22 cellular contexts compared by ENCODE assay signal in genomic region chr6:49300443-49300842, GRCh38.
"Had no signal": no experiment of that assay in that cellular context is flagged by ENCODE, and none has a peak within 500 bp of the region (broad histone marks: within the 10 kb centered on the region; RNA-seq: fewer than 3 reads in every experiment).

No MANE protein-coding gene starts in this region.

- H3K9me3 ChIP-seq: esophagus muscularis mucosa, gastrocnemius medialis, heart left ventricle, left lung, prostate gland, right atrium auricular region, stomach, thyroid gland had no signal

- H3K36me3 ChIP-seq: esophagus muscularis mucosa, gastrocnemius medialis, heart left ventricle, left lung, prostate gland, right atrium auricular region, stomach, thyroid gland had no signal

- DNase-seq: dermis blood vessel endothelial cell; effector memory CD4-positive, alpha-beta T cell; gastrocnemius medialis; heart left ventricle; left cardiac atrium; left lung; mesendoderm; midbrain; naive thymus-derived CD4-positive, alpha-beta T cell; nucleus accumbens; stimulated activated CD4-positive, alpha-beta T cell treated with anti-CD3 and anti-CD28 coated beads, Interleukin-2, amount 100 ng/mL, for 24 hours; stimulated activated CD4-positive, alpha-beta T cell treated with anti-CD3 and anti-CD28 coated beads, Interleukin-4, amount 100 ng/mL, for 24 hours; stimulated activated naive CD4-positive, alpha-beta T cell treated with Interleukin-2 at 50 U/mL for 16 hours; stomach; thyroid gland had no signal

- H3K4me3 ChIP-seq: coronary artery, esophagus muscularis mucosa, gastrocnemius medialis, heart left ventricle, hepatocyte, left lung, prostate gland, right atrium auricular region, stomach, thyroid gland had no signal

- ATAC-seq: gastrocnemius medialis; heart left ventricle; left cardiac atrium; left lung; naive thymus-derived CD4-positive, alpha-beta T cell; sciatic nerve; stimulated activated effector memory CD8-positive, alpha-beta T cell treated with anti-CD3 and anti-CD28 coated beads, Interleukin-12 subunit alpha, Interleukin-12 subunit beta, amount 100 ng/mL, for 72 hours had no signal

- H3K27me3 ChIP-seq: esophagus muscularis mucosa, gastrocnemius medialis, heart left ventricle, hepatocyte, left lung, right atrium auricular region, stomach, thyroid gland had no signal

- H3K27ac ChIP-seq: coronary artery, esophagus muscularis mucosa, gastrocnemius medialis, heart left ventricle, hepatocyte, left lung, prostate gland, right atrium auricular region, stomach, thyroid gland had no signal

- H3K4me1 ChIP-seq: esophagus muscularis mucosa, gastrocnemius medialis, heart left ventricle, left lung, prostate gland, right atrium auricular region, stomach, thyroid gland had no signal
